ENCODE assay signal across 23 cellular contexts in the genomic region with DNA sequence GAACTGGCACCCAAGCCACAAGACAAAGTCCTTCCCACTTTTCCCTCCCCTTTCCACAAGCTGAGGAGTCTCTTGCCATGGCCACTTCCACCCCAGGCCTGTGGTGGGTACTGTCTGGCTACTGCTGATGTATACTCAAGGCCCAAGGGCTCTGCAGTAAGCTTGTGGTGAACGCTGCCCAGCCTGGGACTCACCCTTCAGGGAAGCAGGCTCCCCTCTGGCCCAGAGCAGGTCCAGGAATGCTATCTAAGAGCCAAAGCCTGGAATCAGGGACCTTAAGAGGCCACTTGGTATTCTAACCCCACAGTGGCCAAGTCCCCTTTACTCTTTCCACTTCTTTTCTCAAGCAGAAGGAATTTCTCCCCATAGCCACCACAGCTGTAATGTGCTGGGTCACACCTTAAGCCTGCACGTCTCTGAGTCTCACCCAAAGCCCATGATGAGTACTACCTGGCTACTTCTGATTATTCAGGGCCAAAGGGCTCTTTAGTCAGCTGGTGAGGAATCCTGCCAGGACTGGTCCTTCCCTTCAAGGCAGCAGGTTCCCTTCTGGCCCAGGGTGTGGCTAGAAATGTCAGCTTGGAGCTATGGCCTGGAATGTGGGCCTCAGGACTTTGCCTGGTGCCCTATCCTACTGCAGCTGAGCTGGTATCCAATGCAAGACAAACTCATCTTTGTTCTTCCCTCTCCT. TPM values are rescaled to one million over a fixed set of nuclear protein-coding genes. Genes with fewer than 3 reads are reported as not detected.
A peak's percentile ranks its signal among the peaks of the same experiment; 100 is the strongest.
DNase-seq lines count a peak whose midpoint lies in the region; ATAC-seq and TF ChIP-seq lines count a peak whose summit lies in the region.
"Had no signal": no experiment of that assay in that cellular context is flagged by ENCODE, and none has a peak within 500 bp of the region (broad histone marks: within the 10 kb centered on the region; RNA-seq: fewer than 3 reads in every experiment).

No MANE protein-coding gene starts in this region.

- H3K4me3 ChIP-seq in mucosa of descending colon (no peak overlapping the region), upper lobe of right lung (no peak overlapping the region)
- H3K4me3 ChIP-seq: ovary, thyroid gland had no signal

- H3K36me3 Mint-ChIP-seq in activated naive CD8-positive, alpha-beta T cell: peaks cover 21% of the 10 kb centered on the region
- H3K36me3 Mint-ChIP-seq in activated naive CD8-positive, alpha-beta T cell treated with anti-CD3 and anti-CD28 coated beads, Interleukin-2, amount 50 U/mL, for 24 hours (ENCODE audit: low read depth): peaks cover 28% of the 10 kb centered on the region
- peaks cover 71% of the 10 kb centered on the region for H3K36me3 Mint-ChIP-seq in activated CD4-positive, alpha-beta memory T cell treated with anti-CD3 and anti-CD28 coated beads, Interleukin-2, amount 10 ng/mL, durations not matched to agents 7 days and 5 days (ENCODE audit: low read depth)

- H3K9me3 ChIP-seq in mucosa of descending colon (peaks cover 4% of the 10 kb centered on the region), upper lobe of right lung (no peaks in the 10 kb centered on the region)
- H3K9me3 ChIP-seq: ovary, thyroid gland had no signal

- POLR2A ChIA-PET in activated CD4-positive, alpha-beta memory T cell treated with anti-CD3 and anti-CD28 coated beads, Interleukin-2, amount 10 ng/mL, durations not matched to agents 7 days and 5 days (lab: Charles Lee): interaction anchor here (0.9 to 37.6 kb wide), 5 partner anchors 8 to 316 kb away, joined by 3 to 4153 read pairs (median 4); a partner anchor contains a TSS

- peaks cover 27% of the 10 kb centered on the region for H3K4me1 Mint-ChIP-seq in activated naive CD8-positive, alpha-beta T cell (ENCODE audit: low read depth)
- H3K4me1 Mint-ChIP-seq in activated naive CD8-positive, alpha-beta T cell treated with anti-CD3 and anti-CD28 coated beads, Interleukin-2, amount 50 U/mL, for 24 hours: peaks cover 27% of the 10 kb centered on the region
- H3K4me1 Mint-ChIP-seq in activated CD4-positive, alpha-beta memory T cell treated with anti-CD3 and anti-CD28 coated beads, Interleukin-2, amount 10 ng/mL, durations not matched to agents 7 days and 5 days: peaks cover 23% of the 10 kb centered on the region

- H3K4me1 ChIP-seq in mucosa of descending colon (ENCODE audit: low read depth) (peaks cover 24% of the 10 kb centered on the region), upper lobe of right lung (peaks cover 8% of the 10 kb centered on the region)
- H3K4me1 ChIP-seq: thyroid gland had no signal

- TF ChIP-seq CTCF in mucosa of descending colon (IDR thresholded peaks at IDR 0.05): no peak
- TF ChIP-seq CTCF in upper lobe of right lung (IDR thresholded peaks at IDR 0.05): no peak

- no peaks in the 10 kb centered on the region for H3K27me3 ChIP-seq in upper lobe of right lung
- H3K27me3 ChIP-seq: ovary, thyroid gland had no signal

- ATAC-seq in activated naive CD8-positive, alpha-beta T cell treated with anti-CD3 and anti-CD28 coated beads, Interleukin-2, amount 50 U/mL, for 24 hours: no peak
- ATAC-seq in mucosa of descending colon: peak; percentile 68
- ATAC-seq in upper lobe of right lung: peak; percentile 50
- ATAC-seq in SK-N-SH treated with all-trans-retinoic acid at 6 μM for 48 hours: no peak
- ATAC-seq: right cardiac atrium; stimulated activated naive CD8-positive, alpha-beta T cell treated with anti-CD3 and anti-CD28 coated beads, Interleukin-15, Interleukin-2, amounts not matched to agents 100 U/mL and 50 U/mL, for 24 hours had no signal

- H3K27ac Mint-ChIP-seq in activated naive CD8-positive, alpha-beta T cell: peak overlapping the region; percentile 34
- no peak overlapping the region for H3K27ac Mint-ChIP-seq in activated naive CD8-positive, alpha-beta T cell treated with anti-CD3 and anti-CD28 coated beads, Interleukin-2, amount 50 U/mL, for 24 hours
- H3K27ac Mint-ChIP-seq in activated CD4-positive, alpha-beta memory T cell treated with anti-CD3 and anti-CD28 coated beads, Interleukin-2, amount 10 ng/mL, durations not matched to agents 7 days and 5 days: no peak overlapping the region
- H3K27ac Mint-ChIP-seq: nephron; T-helper 1 cell treated with Interleukin-12 subunit alpha and Interleukin-12 subunit beta and Interleukin-4 antibody, amounts not matched to agents 30 μg/mL and 1 μg/mL, for 36 hours had no signal

- no peak overlapping the region for H3K4me3 Mint-ChIP-seq in activated naive CD8-positive, alpha-beta T cell
- H3K4me3 Mint-ChIP-seq in activated naive CD8-positive, alpha-beta T cell treated with anti-CD3 and anti-CD28 coated beads, Interleukin-2, amount 50 U/mL, for 24 hours: no peak overlapping the region
- H3K4me3 Mint-ChIP-seq in activated CD4-positive, alpha-beta memory T cell treated with anti-CD3 and anti-CD28 coated beads, Interleukin-2, amount 10 ng/mL, durations not matched to agents 7 days and 5 days: no peak overlapping the region
- H3K4me3 Mint-ChIP-seq: nephron; T-helper 1 cell treated with Interleukin-12 subunit alpha and Interleukin-12 subunit beta and Interleukin-4 antibody, amounts not matched to agents 30 μg/mL and 1 μg/mL, for 36 hours had no signal

- CTCF ChIA-PET in activated CD4-positive, alpha-beta memory T cell treated with anti-CD3 and anti-CD28 coated beads, Interleukin-2, amount 10 ng/mL, durations not matched to agents 7 days and 5 days (lab: Charles Lee): no interaction called here

- H3K27ac ChIP-seq in epithelial cell of prostate (peak overlapping the region; percentile 51), upper lobe of right lung (peak overlapping the region; percentile 43)
- H3K27ac ChIP-seq: HL-60, ovary, thyroid gland had no signal

- H3K9me3 Mint-ChIP-seq in activated naive CD8-positive, alpha-beta T cell (ENCODE audit: low read depth): peaks cover 11% of the 10 kb centered on the region
- H3K9me3 Mint-ChIP-seq in activated naive CD8-positive, alpha-beta T cell treated with anti-CD3 and anti-CD28 coated beads, Interleukin-2, amount 50 U/mL, for 24 hours: peaks cover 24% of the 10 kb centered on the region
- peaks cover 14% of the 10 kb centered on the region for H3K9me3 Mint-ChIP-seq in activated CD4-positive, alpha-beta memory T cell treated with anti-CD3 and anti-CD28 coated beads, Interleukin-2, amount 10 ng/mL, durations not matched to agents 7 days and 5 days

- no peak for DNase-seq in activated naive CD8-positive, alpha-beta T cell treated with anti-CD3 and anti-CD28 coated beads, Interleukin-2, amount 50 U/mL, for 24 hours
- DNase-seq in epithelial cell of prostate (ENCODE audit: low read depth, low spot score) (peak; percentile 51), mucosa of descending colon (peak; percentile 71 to 89 (median 76)), upper lobe of right lung (peak; percentile 68), NCI-H345 (lab: John Stamatoyannopoulos, UW) (no peak)
- DNase-seq in activated CD4-positive, alpha-beta memory T cell treated with anti-CD3 and anti-CD28 coated beads, Interleukin-2, amount 10 ng/mL, durations not matched to agents 7 days and 5 days: no peak
- DNase-seq: 8988T; activated CD4-positive, alpha-beta T cell treated with anti-CD3 and anti-CD28 coated beads for 1 hour; activated naive CD4-positive, alpha-beta T cell; activated T-cell treated with anti-CD3 and anti-CD28 coated beads, Interleukin-2, amount 50 U/mL, for 1 hour; CD4-positive, alpha-beta memory T cell; DMS153; NCI-H1417 treated with DMSO at 0.1 percent for 48 hours; NCI-H524 treated with DMSO at 0.1 percent for 48 hours; ovary; right cardiac atrium; stimulated activated naive CD8-positive, alpha-beta T cell treated with anti-CD3 and anti-CD28 coated beads, Interleukin-15, Interleukin-2, amounts not matched to agents 100 U/mL and 50 U/mL, for 24 hours; thyroid gland had no signal

- H3K36me3 ChIP-seq in mucosa of descending colon (ENCODE audit: low read depth) (no peaks in the 10 kb centered on the region), upper lobe of right lung (no peaks in the 10 kb centered on the region)
- H3K36me3 ChIP-seq: ovary, thyroid gland had no signal

- intact Hi-C loops in mucosa of descending colon (cut with DNase I, micrococcal nuclease): no loop called here
- intact Hi-C loops in upper lobe of right lung (cut with DNase I): no loop called here

- H3K27me3 Mint-ChIP-seq in activated naive CD8-positive, alpha-beta T cell: no peaks in the 10 kb centered on the region
- no peaks in the 10 kb centered on the region for H3K27me3 Mint-ChIP-seq in activated naive CD8-positive, alpha-beta T cell treated with anti-CD3 and anti-CD28 coated beads, Interleukin-2, amount 50 U/mL, for 24 hours
- no peaks in the 10 kb centered on the region for H3K27me3 Mint-ChIP-seq in activated CD4-positive, alpha-beta memory T cell treated with anti-CD3 and anti-CD28 coated beads, Interleukin-2, amount 10 ng/mL, durations not matched to agents 7 days and 5 days
- H3K27me3 Mint-ChIP-seq: CD4-positive, alpha-beta memory T cell had no signal

TF ChIP-seq in SK-N-SH treated with all-trans-retinoic acid at 6 μM for 48 hours, 23 proteins besides CTCF, POLR2A, EP300 and RAD21 (continues in another document):
- TF ChIP-seq, protein P1, sequence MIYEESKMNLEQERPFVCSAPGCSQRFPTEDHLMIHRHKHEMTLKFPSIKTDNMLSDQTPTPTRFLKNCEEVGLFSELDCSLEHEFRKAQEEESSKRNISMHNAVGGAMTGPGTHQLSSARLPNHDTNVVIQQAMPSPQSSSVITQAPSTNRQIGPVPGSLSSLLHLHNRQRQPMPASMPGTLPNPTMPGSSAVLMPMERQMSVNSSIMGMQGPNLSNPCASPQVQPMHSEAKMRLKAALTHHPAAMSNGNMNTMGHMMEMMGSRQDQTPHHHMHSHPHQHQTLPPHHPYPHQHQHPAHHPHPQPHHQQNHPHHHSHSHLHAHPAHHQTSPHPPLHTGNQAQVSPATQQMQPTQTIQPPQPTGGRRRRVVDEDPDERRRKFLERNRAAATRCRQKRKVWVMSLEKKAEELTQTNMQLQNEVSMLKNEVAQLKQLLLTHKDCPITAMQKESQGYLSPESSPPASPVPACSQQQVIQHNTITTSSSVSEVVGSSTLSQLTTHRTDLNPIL (CRISPR knock-in tag; IDR thresholded peaks at IDR 0.05; ENCODE audit: low read depth): no peak

RNA-seq across cellular contexts. Expression of a gene that starts 4.0 kb away (rescaled TPM):
- total RNA-seq in mucosa of descending colon (1 to 10 TPM; 3.9 to 6.4 (median 4.4) TPM), upper lobe of right lung (3.7 TPM)
- total RNA-seq in activated CD4-positive, alpha-beta memory T cell treated with anti-CD3 and anti-CD28 coated beads, Interleukin-2, amount 10 ng/mL, durations not matched to agents 7 days and 5 days: 10 to 100 TPM; 36.3 to 36.8 TPM

RNA-seq across cellular contexts. Expression of a gene that starts 4.2 kb away (rescaled TPM):
- total RNA-seq in mucosa of descending colon (1,000 to 10,000 TPM; 3,073 to 7,652 (median 5,579) TPM), upper lobe of right lung (4,033 TPM)
- 1,000 to 10,000 TPM; 9,723 to 9,975 TPM for total RNA-seq in activated CD4-positive, alpha-beta memory T cell treated with anti-CD3 and anti-CD28 coated beads, Interleukin-2, amount 10 ng/mL, durations not matched to agents 7 days and 5 days

RNA-seq across cellular contexts. Expression of a gene that starts 29.2 kb away (rescaled TPM):
- total RNA-seq in mucosa of descending colon: 10 to 100 TPM; 20.8 to 41.9 (median 21.5) TPM
- total RNA-seq in upper lobe of right lung: 25.4 TPM
- 10 to 100 TPM; 83.4 to 88.2 TPM for total RNA-seq in activated CD4-positive, alpha-beta memory T cell treated with anti-CD3 and anti-CD28 coated beads, Interleukin-2, amount 10 ng/mL, durations not matched to agents 7 days and 5 days

RNA-seq across cellular contexts. Expression of a gene that starts 43.6 kb away (rescaled TPM):
- total RNA-seq in mucosa of descending colon (100 to 1,000 TPM in 1 of 3 donors, 10 to 100 TPM in 2; 89.9 to 135 (median 90.6) TPM), upper lobe of right lung (97.6 TPM)
- 10 to 100 TPM; 76.9 to 84.4 TPM for total RNA-seq in activated CD4-positive, alpha-beta memory T cell treated with anti-CD3 and anti-CD28 coated beads, Interleukin-2, amount 10 ng/mL, durations not matched to agents 7 days and 5 days

Comparison
In these comparisons a context has a peak if more than half of its experiments do, and no peak if none do; other contexts are left out.
1. ATAC-seq: peak in mucosa of descending colon (single experiment) and upper lobe of right lung (single experiment); none in activated naive CD8-positive, alpha-beta T cell treated with anti-CD3 and anti-CD28 coated beads, Interleukin-2, amount 50 U/mL, for 24 hours (single experiment) and SK-N-SH treated with all-trans-retinoic acid at 6 μM for 48 hours (single experiment).
2. DNase-seq: peak in epithelial cell of prostate (single experiment), mucosa of descending colon (3 of 3) and upper lobe of right lung (single experiment); none in activated naive CD8-positive, alpha-beta T cell treated with anti-CD3 and anti-CD28 coated beads, Interleukin-2, amount 50 U/mL, for 24 hours (single experiment), NCI-H345 (single experiment) and activated CD4-positive, alpha-beta memory T cell treated with anti-CD3 and anti-CD28 coated beads, Interleukin-2, amount 10 ng/mL, durations not matched to agents 7 days and 5 days (single experiment).